Comparison of ENCODE assay signal across 13 cellular contexts in the genomic region with DNA sequence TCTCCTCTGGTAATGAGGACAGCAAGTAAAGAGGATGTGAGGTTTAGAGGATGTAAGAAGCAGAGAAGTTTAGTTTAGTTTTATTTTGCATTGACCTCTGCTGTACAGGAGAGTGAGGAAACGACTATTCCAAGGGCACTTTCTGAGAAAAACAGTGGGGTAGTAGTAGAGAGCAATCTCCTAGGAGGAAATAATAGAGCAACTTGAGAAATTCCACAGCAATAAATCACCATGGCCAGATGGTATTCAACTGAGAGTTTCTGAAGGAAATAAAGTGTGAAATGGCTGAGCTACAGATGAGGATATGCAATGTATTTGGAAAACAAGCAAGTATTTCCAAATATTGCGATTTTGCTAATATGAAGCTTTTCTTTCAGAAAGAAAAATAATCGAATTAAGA.
DNase-seq lines count a peak whose midpoint lies in the region; ATAC-seq and TF ChIP-seq lines count a peak whose summit lies in the region.
"Had no signal": no experiment of that assay in that cellular context is flagged by ENCODE, and none has a peak within 500 bp of the region (broad histone marks: within the 10 kb centered on the region; RNA-seq: fewer than 3 reads in every experiment).

No MANE protein-coding gene starts in this region.

- H3K79me2 ChIP-seq in H9 (ENCODE audit: insufficient read depth, low read length): no peaks in the 10 kb centered on the region

- H3K79me1 ChIP-seq in H9 (ENCODE audit: insufficient read depth, low read depth, low read length, poor library complexity, severe bottlenecking): no peaks in the 10 kb centered on the region

- H3K18ac ChIP-seq in H9 (ENCODE audit: insufficient read length, low read depth, low read length): no peak overlapping the region

- no peaks in the 10 kb centered on the region for H3K23me2 ChIP-seq in H9 (ENCODE audit: insufficient read length, low read depth, low read length, poor library complexity, severe bottlenecking)

- H3K4me1 ChIP-seq in RWPE2 (ENCODE audit: insufficient read depth, poor library complexity, severe bottlenecking) (peaks cover 8% of the 10 kb centered on the region), H9 (ENCODE audit: insufficient read depth, low read length) (no peaks in the 10 kb centered on the region; the same call in 1 of the 2 replicates), colonic mucosa (no peaks in the 10 kb centered on the region)

- no peaks in the 10 kb centered on the region for H3K4me1 Mint-ChIP-seq in H9
- H3K4me1 Mint-ChIP-seq in activated CD4-positive, alpha-beta T cell treated with anti-CD3 and anti-CD28 coated beads, Interleukin-2, amount 10 ng/mL, durations not matched to agents 24 days and 14 days: no peaks in the 10 kb centered on the region

- no peak overlapping the region for H2BK12ac ChIP-seq in H9 (ENCODE audit: insufficient read length, low read depth, low read length)

- H3K9ac ChIP-seq in H9 (ENCODE audit: extremely low read depth, insufficient read length, low read length): no peak overlapping the region
- no peak overlapping the region for H3K9ac ChIP-seq in colonic mucosa (ENCODE audit: low read depth in 2 of 2, low read length in 2 of 2)

- H4K91ac ChIP-seq in H9 (ENCODE audit: insufficient read length, low read depth, low read length): no peak overlapping the region

- no peak overlapping the region for H3K27ac Mint-ChIP-seq in H9
- no peak overlapping the region for H3K27ac Mint-ChIP-seq in activated CD4-positive, alpha-beta T cell treated with anti-CD3 and anti-CD28 coated beads, Interleukin-2, amount 10 ng/mL, durations not matched to agents 24 days and 14 days
- H3K27ac Mint-ChIP-seq: effector memory CD8-positive, alpha-beta T cell had no signal

- H3K4me3 ChIP-seq in RWPE2 (ENCODE audit: severe bottlenecking) (no peak overlapping the region), fibroblast of the aortic adventitia (ENCODE audit: low read depth, low read length) (no peak overlapping the region), skeletal muscle cell (ENCODE audit: low read depth, low read length) (no peak overlapping the region), colonic mucosa (no peak overlapping the region)

- TF ChIP-seq CTCF in RWPE2 (IDR thresholded peaks at IDR 0.05; ENCODE audit: poor library complexity, severe bottlenecking) (no peak), fibroblast of the aortic adventitia (IDR thresholded peaks at IDR 0.05; ENCODE audit: insufficient read depth, low read length) (no peak), H9 (conservative IDR thresholded peaks at IDR 0.05) (no peak), colonic mucosa (IDR thresholded peaks at IDR 0.05) (no peak)

- no peaks in the 10 kb centered on the region for H3K36me3 ChIP-seq in RWPE2 (ENCODE audit: low read depth)
- no peaks in the 10 kb centered on the region for H3K36me3 ChIP-seq in colonic mucosa

- no peak overlapping the region for H3K14ac ChIP-seq in H9 (ENCODE audit: insufficient read depth, low read length)

- no peak overlapping the region for H2BK15ac ChIP-seq in H9 (ENCODE audit: low read depth, low read length)

- no peak overlapping the region for H2BK20ac ChIP-seq in H9 (ENCODE audit: low read depth, low read length, poor library complexity, severe bottlenecking)

- H2AFZ ChIP-seq in H9 (ENCODE audit: low read length): no peak overlapping the region

- no CpG with 5 or more reads among the region's 3 CpGs for WGBS in H9 (ENCODE audit: extremely low coverage, insufficient read length, low lambda C conversion rate)

- intact Hi-C loops in activated CD4-positive, alpha-beta T cell treated with anti-CD3 and anti-CD28 coated beads, Interleukin-2, amount 10 ng/mL, durations not matched to agents 24 days and 14 days (cut with micrococcal nuclease): no loop called here
- intact Hi-C loops in colonic mucosa (cut with DNase I): no loop called here

- no peaks in the 10 kb centered on the region; a peak in 1 of 7 replicates for H3K36me3 Mint-ChIP-seq in H9 (ENCODE audit: insufficient read depth in 1 of 3, low read depth in 3 of 3)
- H3K36me3 Mint-ChIP-seq in activated CD4-positive, alpha-beta T cell treated with anti-CD3 and anti-CD28 coated beads, Interleukin-2, amount 10 ng/mL, durations not matched to agents 24 days and 14 days (ENCODE audit: low read depth): no peaks in the 10 kb centered on the region

- H4K20me1 ChIP-seq in H9 (ENCODE audit: control insufficient read depth, insufficient read depth, insufficient read length): no peaks in the 10 kb centered on the region

- H3K9me3 ChIP-seq in RWPE2 (ENCODE audit: severe bottlenecking): no peaks in the 10 kb centered on the region
- no peaks in the 10 kb centered on the region for H3K9me3 ChIP-seq in H9 (ENCODE audit: control insufficient read depth, low read depth, low read length)
- no peaks in the 10 kb centered on the region for H3K9me3 ChIP-seq in colonic mucosa

- no peak overlapping the region for H3K56ac ChIP-seq in H9 (ENCODE audit: insufficient read length, low read depth, low read length)

- H3K9me3 Mint-ChIP-seq in H9: peaks cover 0 to 4% of the 10 kb centered on the region in 2 experiments; a peak in 3 of 5 replicates
- no peaks in the 10 kb centered on the region for H3K9me3 Mint-ChIP-seq in activated CD4-positive, alpha-beta T cell treated with anti-CD3 and anti-CD28 coated beads, Interleukin-2, amount 10 ng/mL, durations not matched to agents 24 days and 14 days
- H3K9me3 Mint-ChIP-seq: effector memory CD8-positive, alpha-beta T cell had no signal

- no peak overlapping the region for H3K4me2 ChIP-seq in H9 (ENCODE audit: insufficient read depth, insufficient read length, low read length)

- no peak overlapping the region for H4K5ac ChIP-seq in H9 (ENCODE audit: insufficient read length, low read depth, low read length)

- H3K27ac ChIP-seq in RWPE2 (ENCODE audit: poor library complexity, severe bottlenecking) (peak overlapping the region; percentile 27), H9 (ENCODE audit: insufficient read length, low read depth, low read length) (no peak overlapping the region), colonic mucosa (no peak overlapping the region)

- no peak overlapping the region for H2BK5ac ChIP-seq in H9 (ENCODE audit: insufficient read length, low read length)

- H4K8ac ChIP-seq in H9 (replicated peaks; ENCODE audit: insufficient read length, low read depth, low read length): no peak overlapping the region

- H3K4ac ChIP-seq in H9 (ENCODE audit: low read depth, low read length): no peak overlapping the region

- ATAC-seq in RWPE2 (ENCODE audit: low read depth) (peak; percentile 96), HG03139 (IDR thresholded peaks at IDR 0.05; ENCODE audit: unreplicated experiment) (no peak)
- ATAC-seq: effector memory CD8-positive, alpha-beta T cell had no signal

- no peaks in the 10 kb centered on the region for H3K27me3 ChIP-seq in RWPE2 (ENCODE audit: insufficient read depth, poor library complexity, severe bottlenecking)
- H3K27me3 ChIP-seq in H9 (ENCODE audit: insufficient read depth, low read length): no peaks in the 10 kb centered on the region
- H3K27me3 ChIP-seq in colonic mucosa: no peaks in the 10 kb centered on the region

- DNase-seq in GM04504 (ENCODE audit: low read depth) (peak; percentile 59), RWPE2 (ENCODE audit: low spot score) (no peak), fibroblast of the aortic adventitia (ENCODE audit: low read depth) (peak; percentile 83), skeletal muscle cell (ENCODE audit: low read depth) (peak; percentile 46), H9 (no peak), colonic mucosa (no peak)
- no peak for DNase-seq in activated CD4-positive, alpha-beta T cell treated with anti-CD3 and anti-CD28 coated beads, Interleukin-2, amount 10 ng/mL, durations not matched to agents 24 days and 14 days
- DNase-seq: activated naive CD4-positive, alpha-beta T cell treated with anti-CD3 and anti-CD28 coated beads, Interleukin-2, amount 50 U/mL, for 16 hours; DMS79; effector memory CD8-positive, alpha-beta T cell; NCI-H526 treated with DMSO at 0.1 percent for 48 hours; nucleus accumbens had no signal

- no peak overlapping the region for H3T11ph ChIP-seq in H9 (ENCODE audit: low read length)

- H3K27me3 Mint-ChIP-seq in H9 (ENCODE audit: low read depth): no peaks in the 10 kb centered on the region
- H3K27me3 Mint-ChIP-seq in activated CD4-positive, alpha-beta T cell treated with anti-CD3 and anti-CD28 coated beads, Interleukin-2, amount 10 ng/mL, durations not matched to agents 24 days and 14 days: no peaks in the 10 kb centered on the region
- H3K27me3 Mint-ChIP-seq: effector memory CD8-positive, alpha-beta T cell had no signal

- H3K4me3 Mint-ChIP-seq in H9: no peak overlapping the region
- no peak overlapping the region for H3K4me3 Mint-ChIP-seq in activated CD4-positive, alpha-beta T cell treated with anti-CD3 and anti-CD28 coated beads, Interleukin-2, amount 10 ng/mL, durations not matched to agents 24 days and 14 days
- H3K4me3 Mint-ChIP-seq: effector memory CD8-positive, alpha-beta T cell had no signal

- H2BK120ac ChIP-seq in H9 (ENCODE audit: low read depth, low read length, poor library complexity, severe bottlenecking): no peak overlapping the region

- H2AK5ac ChIP-seq in H9 (ENCODE audit: insufficient read length, low read length): no peak overlapping the region

- no peak overlapping the region for H3K23ac ChIP-seq in H9 (ENCODE audit: insufficient read length, low read depth, low read length)

Comparison
In these comparisons a context has a peak if more than half of its experiments do, and no peak if none do; other contexts are left out.
1. DNase-seq: peak in GM04504 (single experiment), fibroblast of the aortic adventitia (single experiment) and skeletal muscle cell (single experiment); none in RWPE2 (single experiment), H9 (single experiment), activated CD4-positive, alpha-beta T cell treated with anti-CD3 and anti-CD28 coated beads, Interleukin-2, amount 10 ng/mL, durations not matched to agents 24 days and 14 days (single experiment) and colonic mucosa (single experiment).